Comparison of ENCODE assay signal across 1 cellular context in genomic region chr16:90018297-90019200, GRCh38.
TF ChIP-seq lines count a peak whose summit lies in the region.

No MANE protein-coding gene starts in this region.

TF ChIP-seq in K562, 482 proteins besides CTCF, POLR2A, EP300 and RAD21 (continued from another document and continues in another):
- TF ChIP-seq ZBTB40 (IDR thresholded peaks at IDR 0.05) (0 out of 2 replicates have a peak, but pooled peaks have one; percentile 35), ZBTB40 (CRISPR knock-in tag; IDR thresholded peaks at IDR 0.05) (no peak), ATF2 (CRISPR knock-in tag; IDR thresholded peaks at IDR 0.05) (no peak), E2F8 (IDR thresholded peaks at IDR 0.05; ENCODE audit: low read depth, partially characterized antibody) (no peak), ZKSCAN1 (IDR thresholded peaks at IDR 0.05; ENCODE audit: low read depth, low read length) (no peak), GTF2A2 (tag; IDR thresholded peaks at IDR 0.05) (no peak), NRF1 (conservative IDR thresholded peaks at IDR 0.05 in 1 of 2, IDR thresholded peaks at IDR 0.05 in 1 of 2) (peak; percentile 90 to 91), CUX1 (CRISPR knock-in tag; IDR thresholded peaks at IDR 0.05) (no peak), COPS2 (conservative IDR thresholded peaks at IDR 0.05) (no peak), DPF2 (IDR thresholded peaks at IDR 0.05) (no peak), ZNF695 (CRISPR knock-in tag; IDR thresholded peaks at IDR 0.05) (no peak), CHD2 (IDR thresholded peaks at IDR 0.05; ENCODE audit: low read depth, low read length) (no peak), CAMTA2 (CRISPR knock-in tag; conservative IDR thresholded peaks at IDR 0.05) (no peak), PCBP1 (IDR thresholded peaks at IDR 0.05; ENCODE audit: low read depth, low read length, poor library complexity, severe bottlenecking) (no peak), SOX6 (IDR thresholded peaks at IDR 0.05) (no peak), POLR2B (IDR thresholded peaks at IDR 0.05; ENCODE audit: low read depth, partially characterized antibody) (no peak), LEF1 (IDR thresholded peaks at IDR 0.05) (no peak), E2F4 (CRISPR knock-in tag; IDR thresholded peaks at IDR 0.05; ENCODE audit: low read depth) (no peak), TAF1 (IDR thresholded peaks at IDR 0.05; ENCODE audit: control insufficient read depth, extremely low read depth, insufficient read depth, low read length, severe bottlenecking) (no peak), CBFB (CRISPR knock-in tag; IDR thresholded peaks at IDR 0.05) (no peak), RB1 (IDR thresholded peaks at IDR 0.05; ENCODE audit: low read depth) (no peak), HES1 (IDR thresholded peaks at IDR 0.05; ENCODE audit: low read depth) (no peak), HNRNPUL1 (IDR thresholded peaks at IDR 0.05; ENCODE audit: low read length) (no peak), ZNF121 (CRISPR knock-in tag; conservative IDR thresholded peaks at IDR 0.05) (no peak), AFF1 (IDR thresholded peaks at IDR 0.05; ENCODE audit: low read depth in 1 of 2, partially characterized antibody in 2 of 2) (no peak), ZFP1 (CRISPR knock-in tag; IDR thresholded peaks at IDR 0.05) (no peak), JUNB (CRISPR knock-in tag; conservative IDR thresholded peaks at IDR 0.05) (no peak), KLF13 (tag; IDR thresholded peaks at IDR 0.05; ENCODE audit: borderline replicate concordance, low read depth) (no peak), NR2C2 (CRISPR knock-in tag; IDR thresholded peaks at IDR 0.05) (no peak), NR2C2 (tag; IDR thresholded peaks at IDR 0.05) (no peak)
